Comparison of ENCODE assay signal across 14 cellular contexts in the genomic region with DNA sequence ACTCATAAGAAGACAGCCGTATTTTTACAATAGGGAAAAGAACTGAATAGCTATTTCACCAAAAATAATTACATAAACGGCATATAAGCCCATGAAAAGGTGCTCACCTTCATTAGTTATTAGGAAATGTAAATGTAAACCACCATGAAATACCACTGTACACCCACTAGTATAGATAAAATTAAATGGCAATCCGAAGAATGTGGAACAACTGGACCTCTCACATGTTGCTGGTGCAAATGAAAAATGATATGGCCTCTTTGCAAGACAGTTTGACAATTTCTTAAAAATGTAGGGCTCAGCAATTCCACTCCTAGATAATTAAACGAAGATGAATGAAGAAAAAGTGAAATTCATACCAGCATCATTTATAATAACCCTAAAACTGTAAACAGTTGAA.
DNase-seq lines count a peak whose midpoint lies in the region; ATAC-seq, FAIRE-seq and TF ChIP-seq lines count a peak whose summit lies in the region.
"Had no signal": no experiment of that assay in that cellular context is flagged by ENCODE, and none has a peak within 500 bp of the region (broad histone marks: within the 10 kb centered on the region; RNA-seq: fewer than 3 reads in every experiment).

No MANE protein-coding gene starts in this region.

- H3K4me1 ChIP-seq in endodermal cell (ENCODE audit: control insufficient read depth, insufficient read depth, low read length) (peaks cover 32% of the 10 kb centered on the region), parathyroid adenoma (peaks cover 36% of the 10 kb centered on the region)
- H3K4me1 ChIP-seq: BLaER1 treated with 17β-estradiol and CSF1 and Interleukin-3, amounts not matched to agents 10 nM and 100 nM had no signal

- peak overlapping the region; percentile 91 for H3K27ac Mint-ChIP-seq in endodermal cell
- H3K27ac Mint-ChIP-seq: IgD-negative memory B cell had no signal

- H3K27me3 Mint-ChIP-seq in endodermal cell (ENCODE audit: insufficient read depth) = no peaks in the 10 kb centered on the region
- H3K27me3 Mint-ChIP-seq: CD4-positive, CD25-positive, alpha-beta regulatory T cell; IgD-negative memory B cell had no signal

- H3K4me3 ChIP-seq in endodermal cell (ENCODE audit: low read length) (peak overlapping the region; percentile 61), parathyroid adenoma (ENCODE audit: low read depth, low read length) (no peak overlapping the region)
- H3K4me3 ChIP-seq: BLaER1 treated with 17β-estradiol and CSF1 and Interleukin-3, amounts not matched to agents 10 nM and 100 nM had no signal

- WGBS in endodermal cell (ENCODE audit: insufficient coverage in 1 of 2, insufficient read length in 1 of 2), 2 experiments = 90 to 91% methylated on average over 2 to 4 of the region's 4 CpGs

- TF ChIP-seq EP300 in Ishikawa (IDR thresholded peaks at IDR 0.05; ENCODE audit: borderline replicate concordance) = no peak

- no peak overlapping the region for H2AFZ ChIP-seq in parathyroid adenoma

- no peaks in the 10 kb centered on the region for H3K9me3 Mint-ChIP-seq in endodermal cell
- H3K9me3 Mint-ChIP-seq: CD4-positive, CD25-positive, alpha-beta regulatory T cell; IgD-negative memory B cell had no signal

- H3K9me3 ChIP-seq in endodermal cell (ENCODE audit: control insufficient read depth, low read length) = no peaks in the 10 kb centered on the region
- no peaks in the 10 kb centered on the region for H3K9me3 ChIP-seq in parathyroid adenoma (ENCODE audit: control insufficient read depth, low read length)
- H3K9me3 ChIP-seq: BLaER1 treated with 17β-estradiol and CSF1 and Interleukin-3, amounts not matched to agents 10 nM and 100 nM had no signal

- no peak for TF ChIP-seq CTCF in endodermal cell (conservative IDR thresholded peaks at IDR 0.05)
- TF ChIP-seq CTCF in parathyroid adenoma (IDR thresholded peaks at IDR 0.05) = no peak

- no peaks in the 10 kb centered on the region for H3K36me3 Mint-ChIP-seq in endodermal cell (ENCODE audit: low read depth)
- H3K36me3 Mint-ChIP-seq: CD4-positive, CD25-positive, alpha-beta regulatory T cell; IgD-negative memory B cell had no signal

- no peak for TF ChIP-seq RAD21 in Ishikawa (IDR thresholded peaks at IDR 0.05; ENCODE audit: low read depth)

- H3K4me1 Mint-ChIP-seq in endodermal cell = peaks cover 41% of the 10 kb centered on the region

- no peaks in the 10 kb centered on the region for H3K36me3 ChIP-seq in endodermal cell (ENCODE audit: control insufficient read depth, insufficient read depth, low read length)
- no peaks in the 10 kb centered on the region for H3K36me3 ChIP-seq in parathyroid adenoma (ENCODE audit: control insufficient read depth, insufficient read depth, low read length)

- intact Hi-C loops in left cardiac atrium (cut with DNase I) = no loop called here

- peak overlapping the region; percentile 2 for H3K4me2 ChIP-seq in parathyroid adenoma (ENCODE audit: low read length)
- H3K4me2 ChIP-seq: BLaER1 treated with 17β-estradiol and CSF1 and Interleukin-3, amounts not matched to agents 10 nM and 100 nM had no signal

- ATAC-seq in HG03175 (IDR thresholded peaks at IDR 0.05; ENCODE audit: unreplicated experiment) = no peak
- no peak for ATAC-seq in left cardiac atrium
- ATAC-seq: HCT116 had no signal

- DNase-seq in GM19239 (ENCODE audit: insufficient read length, low spot score) (no peak), endodermal cell (no peak), cerebellum (ENCODE audit: low spot score) (no peak), left cardiac atrium (no peak)
- no peak for DNase-seq in activated CD4-positive, CD25-positive, alpha-beta regulatory T cell treated with anti-CD3 and anti-CD28 coated beads, Interleukin-2, amount 50 U/mL, for 72 hours
- DNase-seq: ACHN; CD4-positive, CD25-positive, alpha-beta regulatory T cell; DMS79 had no signal

- H3K27me3 ChIP-seq in endodermal cell (ENCODE audit: control insufficient read depth, insufficient read depth, low read length, poor library complexity, severe bottlenecking) = no peaks in the 10 kb centered on the region
- H3K27me3 ChIP-seq in parathyroid adenoma (ENCODE audit: control insufficient read depth, insufficient read depth, low read length) = no peaks in the 10 kb centered on the region
- H3K27me3 ChIP-seq: BLaER1 treated with 17β-estradiol and CSF1 and Interleukin-3, amounts not matched to agents 10 nM and 100 nM had no signal

- H3K79me2 ChIP-seq in parathyroid adenoma = peaks cover 21% of the 10 kb centered on the region

- H3K9ac ChIP-seq in endodermal cell (ENCODE audit: extremely low read depth, low read length, poor library complexity, severe bottlenecking) (no peak overlapping the region), parathyroid adenoma (no peak overlapping the region)
- H3K9ac ChIP-seq: BLaER1 treated with 17β-estradiol and CSF1 and Interleukin-3, amounts not matched to agents 10 nM and 100 nM had no signal

- peak; percentile 45 for FAIRE-seq in GM19239 (lab: Jason Lieb, UNC)

- H3K27ac ChIP-seq in endodermal cell (ENCODE audit: low read depth, low read length) (no peak overlapping the region), parathyroid adenoma (peak overlapping the region; percentile 97)
- H3K27ac ChIP-seq: BLaER1 treated with 17β-estradiol and CSF1 and Interleukin-3, amounts not matched to agents 10 nM and 100 nM had no signal

- no peak overlapping the region for H3K4me3 Mint-ChIP-seq in endodermal cell
- H3K4me3 Mint-ChIP-seq: CD4-positive, CD25-positive, alpha-beta regulatory T cell; IgD-negative memory B cell had no signal

TF ChIP-seq in Ishikawa, 13 proteins besides CTCF, POLR2A, EP300 and RAD21:
- no peak for TF ChIP-seq YY1 (IDR thresholded peaks at IDR 0.05; ENCODE audit: low read depth)
- TF ChIP-seq, protein P1, sequence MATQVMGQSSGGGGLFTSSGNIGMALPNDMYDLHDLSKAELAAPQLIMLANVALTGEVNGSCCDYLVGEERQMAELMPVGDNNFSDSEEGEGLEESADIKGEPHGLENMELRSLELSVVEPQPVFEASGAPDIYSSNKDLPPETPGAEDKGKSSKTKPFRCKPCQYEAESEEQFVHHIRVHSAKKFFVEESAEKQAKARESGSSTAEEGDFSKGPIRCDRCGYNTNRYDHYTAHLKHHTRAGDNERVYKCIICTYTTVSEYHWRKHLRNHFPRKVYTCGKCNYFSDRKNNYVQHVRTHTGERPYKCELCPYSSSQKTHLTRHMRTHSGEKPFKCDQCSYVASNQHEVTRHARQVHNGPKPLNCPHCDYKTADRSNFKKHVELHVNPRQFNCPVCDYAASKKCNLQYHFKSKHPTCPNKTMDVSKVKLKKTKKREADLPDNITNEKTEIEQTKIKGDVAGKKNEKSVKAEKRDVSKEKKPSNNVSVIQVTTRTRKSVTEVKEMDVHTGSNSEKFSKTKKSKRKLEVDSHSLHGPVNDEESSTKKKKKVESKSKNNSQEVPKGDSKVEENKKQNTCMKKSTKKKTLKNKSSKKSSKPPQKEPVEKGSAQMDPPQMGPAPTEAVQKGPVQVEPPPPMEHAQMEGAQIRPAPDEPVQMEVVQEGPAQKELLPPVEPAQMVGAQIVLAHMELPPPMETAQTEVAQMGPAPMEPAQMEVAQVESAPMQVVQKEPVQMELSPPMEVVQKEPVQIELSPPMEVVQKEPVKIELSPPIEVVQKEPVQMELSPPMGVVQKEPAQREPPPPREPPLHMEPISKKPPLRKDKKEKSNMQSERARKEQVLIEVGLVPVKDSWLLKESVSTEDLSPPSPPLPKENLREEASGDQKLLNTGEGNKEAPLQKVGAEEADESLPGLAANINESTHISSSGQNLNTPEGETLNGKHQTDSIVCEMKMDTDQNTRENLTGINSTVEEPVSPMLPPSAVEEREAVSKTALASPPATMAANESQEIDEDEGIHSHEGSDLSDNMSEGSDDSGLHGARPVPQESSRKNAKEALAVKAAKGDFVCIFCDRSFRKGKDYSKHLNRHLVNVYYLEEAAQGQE (IDR thresholded peaks at IDR 0.05; ENCODE audit: low read depth) = no peak
- no peak for TF ChIP-seq ZBTB7A (IDR thresholded peaks at IDR 0.05; ENCODE audit: low read depth)
- TF ChIP-seq, protein P2, sequence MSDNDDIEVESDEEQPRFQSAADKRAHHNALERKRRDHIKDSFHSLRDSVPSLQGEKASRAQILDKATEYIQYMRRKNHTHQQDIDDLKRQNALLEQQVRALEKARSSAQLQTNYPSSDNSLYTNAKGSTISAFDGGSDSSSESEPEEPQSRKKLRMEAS (IDR thresholded peaks at IDR 0.05) = no peak
- 0 out of 2 replicates have a peak, but pooled peaks have one; percentile 23 for TF ChIP-seq TEAD4 (IDR thresholded peaks at IDR 0.05)
- TF ChIP-seq NFIC (IDR thresholded peaks at IDR 0.05) = no peak
TF ChIP-seq in Ishikawa: peak in this region for 1.
